In the genomic region with DNA sequence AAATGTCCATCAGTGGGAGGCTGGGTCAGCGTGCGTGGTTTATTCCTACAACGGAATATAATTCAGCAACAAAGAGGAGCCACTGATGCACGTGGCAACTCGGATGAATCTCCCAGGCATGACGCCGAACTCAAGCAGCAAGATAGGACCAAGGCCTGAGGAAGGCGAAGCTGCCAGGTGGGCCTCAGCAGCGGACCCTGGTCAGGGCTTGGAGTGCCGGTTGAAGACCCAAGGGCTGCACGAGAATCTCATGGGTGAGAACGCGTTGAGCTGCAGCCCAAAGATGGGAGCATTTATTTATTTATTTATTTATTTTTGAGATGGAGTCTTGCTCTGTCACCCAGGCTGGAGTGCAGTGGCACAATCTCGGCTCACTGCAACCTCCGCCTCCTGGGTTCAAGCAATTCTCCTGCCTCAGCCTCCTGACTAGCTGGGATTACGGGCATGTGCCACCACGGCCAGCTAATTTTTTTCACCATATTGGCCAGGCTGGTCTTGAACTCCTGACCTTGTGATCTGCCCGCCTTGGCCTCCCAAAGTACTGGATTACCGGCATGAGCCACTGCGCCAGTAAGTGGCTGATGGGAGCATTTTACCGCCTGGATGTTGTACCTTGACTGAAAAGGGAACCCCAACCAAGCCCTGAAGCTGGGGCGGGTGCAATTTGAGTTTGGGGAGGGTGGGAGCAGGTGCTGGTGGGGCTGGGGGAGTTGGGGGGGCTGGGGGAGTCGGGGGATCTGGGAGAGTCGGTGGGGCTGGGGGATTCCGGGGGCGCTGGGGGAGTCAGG, we compare ENCODE assay signal across 17 cellular contexts. TPM values are rescaled to one million over a fixed set of nuclear protein-coding genes. Genes with fewer than 3 reads are reported as not detected.
DNase-seq lines count a peak whose midpoint lies in the region; ATAC-seq, FAIRE-seq and TF ChIP-seq lines count a peak whose summit lies in the region.
"Had no signal": no experiment of that assay in that cellular context is flagged by ENCODE, and none has a peak within 500 bp of the region (broad histone marks: within the 10 kb centered on the region; RNA-seq: fewer than 3 reads in every experiment).

No MANE protein-coding gene starts in this region.

- POLR2A ChIA-PET in H1 (lab: Charles Lee; ENCODE audit: partially characterized antibody) (interaction anchor here (1.0 kb wide), 1 partner anchor 20 kb away, joined by 3 read pairs; no protein-coding TSS in a partner anchor), MCF 10A (lab: Yijun Ruan, JAX) (interaction anchor here (0.6 to 1.1 kb wide), 3 partner anchors 16 to 63 kb away, joined by 3 to 4 read pairs (median 3); no protein-coding TSS in a partner anchor)

- H3K9me3 ChIP-seq in H1 (ENCODE audit: insufficient read depth in 2 of 2, low read depth in 1 of 2, low read length in 1 of 2) (no peaks in the 10 kb centered on the region), neural progenitor cell (ENCODE audit: low read depth) (no peaks in the 10 kb centered on the region)
- H3K9me3 ChIP-seq: Caco-2 had no signal

- TF ChIP-seq POLR2A in NB4 (IDR thresholded peaks at IDR 0.05; ENCODE audit: extremely low read depth, insufficient read length) (no peak), H1 (IDR thresholded peaks at IDR 0.05; ENCODE audit: control extremely low read depth in 1 of 2, low read depth in 2 of 2, low read length in 2 of 2) (no peak)

- no peak for TF ChIP-seq RAD21 in H1 (IDR thresholded peaks at IDR 0.05 in 1 of 2, conservative IDR thresholded peaks at IDR 0.05 in 1 of 2; ENCODE audit: low read depth in 2 of 2, low read length in 2 of 2)

- TF ChIP-seq CTCF in NB4 (IDR thresholded peaks at IDR 0.05; ENCODE audit: low read depth, low read length): no peak
- no peak for TF ChIP-seq CTCF in H1 (IDR thresholded peaks at IDR 0.05; ENCODE audit: control extremely low read depth in 1 of 3, insufficient read depth in 1 of 3, low read depth in 1 of 3, low read length in 3 of 3)
- no peak for TF ChIP-seq CTCF in neural progenitor cell (IDR thresholded peaks at IDR 0.05)
- TF ChIP-seq CTCF in MCF 10A (IDR thresholded peaks at IDR 0.05; ENCODE audit: unreplicated experiment): no peak

- H3K9me3 Mint-ChIP-seq in neural progenitor cell (no peaks in the 10 kb centered on the region), MCF 10A (ENCODE audit: unreplicated experiment) (no peaks in the 10 kb centered on the region)
- H3K9me3 Mint-ChIP-seq: CD8-positive, alpha-beta T cell; HFFc6 had no signal

- no peaks in the 10 kb centered on the region for H3K79me1 ChIP-seq in H1 (ENCODE audit: low read depth, low read length)

- H3K27ac Mint-ChIP-seq in neural progenitor cell: no peak overlapping the region
- no peak overlapping the region for H3K27ac Mint-ChIP-seq in MCF 10A (ENCODE audit: low read depth, unreplicated experiment)
- H3K27ac Mint-ChIP-seq: CD8-positive, alpha-beta T cell; HFFc6 had no signal

- H2BK120ac ChIP-seq in H1 (replicated peaks; ENCODE audit: low read depth, low read length): no peak overlapping the region

- no peak overlapping the region for H3K18ac ChIP-seq in H1 (ENCODE audit: extremely low read depth, low read length)

- no peaks in the 10 kb centered on the region for H3K23me2 ChIP-seq in H1 (ENCODE audit: low read depth, low read length)

- BruUV-seq in MCF 10A (replicated peaks; lab: Mats Ljungman, UMichigan): no TSS peak

- H2BK20ac ChIP-seq in H1 (ENCODE audit: low read length): no peak overlapping the region

- H3K27ac ChIP-seq in H1 (ENCODE audit: low read depth, low read length) (no peak overlapping the region), neural progenitor cell (no peak overlapping the region)

- no peak overlapping the region for H2BK12ac ChIP-seq in H1 (ENCODE audit: low read depth, low read length)

- H4K5ac ChIP-seq in H1 (ENCODE audit: insufficient read length, low read depth, low read length): no peak overlapping the region

- H3K79me2 ChIP-seq in H1 (ENCODE audit: control insufficient read depth in 1 of 2, insufficient read depth in 2 of 2, low read length in 2 of 2) (no peaks in the 10 kb centered on the region), neural progenitor cell (ENCODE audit: low read depth) (no peaks in the 10 kb centered on the region)

- no peak overlapping the region for H3K56ac ChIP-seq in H1 (replicated peaks; ENCODE audit: insufficient read length, low read depth, low read length)

- no peak overlapping the region for H2AK5ac ChIP-seq in H1 (ENCODE audit: low read depth, low read length)

- WGBS in H1 (ENCODE audit: extremely low coverage in 1 of 2, insufficient coverage in 1 of 2, insufficient read length in 1 of 2, insufficient replicate concordance in 2 of 2, low coverage in 1 of 2, low lambda C conversion rate in 2 of 2, missing lambda C conversion rate in 1 of 2), 2 experiments: 88% methylated on average over 22 of the region's 26 CpGs; no CpG with 5 or more reads in 1 of the 2 experiments

- DNase-seq in NB4 (ENCODE audit: low read depth): peak; percentile 0
- DNase-seq in H1 (ENCODE audit: low read depth in 1 of 2, low spot score in 2 of 2): no peak
- no peak for DNase-seq in neural progenitor cell (ENCODE audit: low spot score)
- DNase-seq in MCF 10A (ENCODE audit: unreplicated experiment): no peak
- DNase-seq in T-helper 1 cell: no peak
- DNase-seq: C1 segment of cervical spinal cord; Caco-2; CD8-positive, alpha-beta T cell; DMS79 treated with DMSO at 0.1 percent for 48 hours; GF-D8; GOT3; H7; HFFc6 had no signal

- no peaks in the 10 kb centered on the region for H3F3A ChIP-seq in neural progenitor cell (ENCODE audit: low read depth)

- no peak overlapping the region for H3K4me2 ChIP-seq in H1 (ENCODE audit: insufficient read depth in 1 of 2, low read depth in 2 of 2, low read length in 2 of 2)
- H3K4me2 ChIP-seq in neural progenitor cell: no peak overlapping the region

- H2AFZ ChIP-seq in H1 (ENCODE audit: low read length) (no peak overlapping the region), neural progenitor cell (replicated peaks) (no peak overlapping the region)

- H3K36me3 Mint-ChIP-seq in neural progenitor cell: no peaks in the 10 kb centered on the region
- no peaks in the 10 kb centered on the region for H3K36me3 Mint-ChIP-seq in MCF 10A (ENCODE audit: insufficient read depth, unreplicated experiment)
- H3K36me3 Mint-ChIP-seq: CD8-positive, alpha-beta T cell had no signal

- H3K9ac ChIP-seq in H1 (replicated peaks in 1 of 4; ENCODE audit: extremely low read depth in 1 of 4, low read depth in 3 of 4, low read length in 3 of 4) (no peak overlapping the region), neural progenitor cell (no peak overlapping the region)

- H3K27me3 ChIP-seq in H1 (replicated peaks in 1 of 4; ENCODE audit: control insufficient read depth in 3 of 4, extremely low read depth in 1 of 4, insufficient read depth in 3 of 4, low read length in 3 of 4) (peaks cover 0 to 3% (median 0%) of the 10 kb centered on the region in 4 experiments; a peak in 1 of 7 replicates), neural progenitor cell (no peaks in the 10 kb centered on the region)

- H3K36me3 ChIP-seq in H1 (ENCODE audit: control insufficient read depth in 2 of 4, insufficient read depth in 4 of 4, low read length in 3 of 4): no peaks in the 10 kb centered on the region
- H3K36me3 ChIP-seq in neural progenitor cell: no peaks in the 10 kb centered on the region

- H3K27me3 Mint-ChIP-seq in neural progenitor cell (ENCODE audit: insufficient read depth, low read depth) (peaks cover 3% of the 10 kb centered on the region), MCF 10A (ENCODE audit: insufficient read depth, unreplicated experiment) (no peaks in the 10 kb centered on the region)

- no peak overlapping the region for H3K4ac ChIP-seq in H1 (replicated peaks; ENCODE audit: insufficient read length, low read depth, low read length)

- H4K91ac ChIP-seq in H1 (replicated peaks; ENCODE audit: insufficient read length, low read length): no peak overlapping the region

- ATAC-seq in GM21717 (IDR thresholded peaks at IDR 0.05; ENCODE audit: unreplicated experiment): no peak
- no peak for ATAC-seq in HG03039 (IDR thresholded peaks at IDR 0.05; ENCODE audit: unreplicated experiment)
- ATAC-seq: CD8-positive, alpha-beta T cell had no signal

- H3K4me3 ChIP-seq in NB4 (ENCODE audit: low read depth, low read length): no peak overlapping the region
- no peak overlapping the region for H3K4me3 ChIP-seq in H1 (ENCODE audit: extremely low read depth in 1 of 4, insufficient read depth in 2 of 4, low read depth in 3 of 4, low read length in 4 of 4)
- no peak overlapping the region for H3K4me3 ChIP-seq in neural progenitor cell

- H3K14ac ChIP-seq in H1 (ENCODE audit: insufficient read length): no peak overlapping the region

- no peak overlapping the region for H2BK5ac ChIP-seq in H1 (ENCODE audit: low read depth, low read length)

- no peak overlapping the region for H3K23ac ChIP-seq in H1 (ENCODE audit: insufficient read length)

- CTCF ChIA-PET in H1 (lab: Charles Lee; ENCODE audit: partially characterized antibody): interaction anchor here (1.2 kb wide), 1 partner anchor 68 kb away, joined by 3 read pairs; no protein-coding TSS in a partner anchor
- CTCF ChIA-PET in MCF 10A (lab: Yijun Ruan, JAX): no interaction called here

- H3K4me1 ChIP-seq in H1 (replicated peaks in 1 of 4; ENCODE audit: control insufficient read depth in 3 of 4, insufficient read depth in 4 of 4, low read length in 3 of 4) (no peaks in the 10 kb centered on the region; a peak in 1 of 7 replicates), neural progenitor cell (no peaks in the 10 kb centered on the region)

- H3K4me1 Mint-ChIP-seq in neural progenitor cell (peaks cover 12% of the 10 kb centered on the region), MCF 10A (ENCODE audit: insufficient read depth, unreplicated experiment) (peaks cover 5% of the 10 kb centered on the region)

- H3K4me3 Mint-ChIP-seq in neural progenitor cell: peak overlapping the region; percentile 13
- H3K4me3 Mint-ChIP-seq in MCF 10A (ENCODE audit: unreplicated experiment): no peak overlapping the region
- H3K4me3 Mint-ChIP-seq: CD8-positive, alpha-beta T cell; HFFc6 had no signal

- FAIRE-seq in H1 (lab: Jason Lieb, UNC): no peak
- FAIRE-seq: GM12891, GM18507 had no signal

- intact Hi-C loops in MCF 10A (cut with micrococcal nuclease): no loop called here

- H2BK15ac ChIP-seq in H1 (ENCODE audit: low read length): no peak overlapping the region

- H4K8ac ChIP-seq in H1 (ENCODE audit: extremely low read depth, insufficient read depth, low read length): no peak overlapping the region

- H4K20me1 ChIP-seq in H1 (replicated peaks in 1 of 2; ENCODE audit: control insufficient read depth in 1 of 2, insufficient read depth in 2 of 2, low read length in 2 of 2) (no peaks in the 10 kb centered on the region), neural progenitor cell (ENCODE audit: low read depth) (no peaks in the 10 kb centered on the region)

- TF ChIP-seq EP300 in H1 (IDR thresholded peaks at IDR 0.05; ENCODE audit: borderline replicate concordance in 1 of 2, low read depth in 2 of 2, low read length in 2 of 2): no peak

RNA-seq across cellular contexts. Expression of a gene that starts 18.1 kb away (rescaled TPM):
- total RNA-seq in H1 (2021; fragmentation: NEBNext Ultra II Directional; extraction: Animal tissue kit (Norgen Biotek cat#: 25700)): 0.58 and 0.71 TPM in 2 replicates
- polyA plus RNA-seq in H1 (2011; rRNA removed): 0.26 and 0.61 TPM in 2 replicates
- polyA plus RNA-seq in H1 (2011; cell fraction: cytosol; rRNA removed): 0.47 TPM
- polyA plus RNA-seq in H1 (2011; cell fraction: nucleus; rRNA removed): 2.9 TPM
- 0.44 to 0.98 TPM (median 0.89 TPM) in 4 replicates for polyA plus RNA-seq in H1 (2012, experiment 1 of 2)
- polyA plus RNA-seq in H1 (2012, experiment 2 of 2): 0.58 TPM
- polyA plus RNA-seq in H1 (2013, experiment 1 of 2): 0.45 TPM
- 0.50 TPM for polyA plus RNA-seq in H1 (2013, experiment 2 of 2)
- 0.88 and 0.95 TPM in 2 replicates for polyA minus RNA-seq in H1 (2011; rRNA and poly(A)+ RNA removed)
- 3.2 TPM for polyA minus RNA-seq in H1 (2011; cell fraction: cytosol; rRNA and poly(A)+ RNA removed)
- 1.3 TPM for polyA minus RNA-seq in H1 (2011; cell fraction: nucleus; rRNA and poly(A)+ RNA removed)
- total RNA-seq in neural progenitor cell (ENCODE audit: low replicate concordance) (3.4 and 26.3 TPM in 2 replicates), MCF 10A (2022) (7.4 and 9.2 TPM in 2 replicates)
